ENCODE assay signal across 14 cellular contexts in genomic region chr10:29731760-29732159, GRCh38.
DNase-seq lines count a peak whose midpoint lies in the region; ATAC-seq and TF ChIP-seq lines count a peak whose summit lies in the region.
"Had no signal": no experiment of that assay in that cellular context is flagged by ENCODE, and none has a peak within 500 bp of the region (broad histone marks: within the 10 kb centered on the region; RNA-seq: fewer than 3 reads in every experiment).

No MANE protein-coding gene starts in this region.

- intact Hi-C loops in left colon (cut with DNase I, micrococcal nuclease) (no loop called here), gastrocnemius medialis (cut with DNase I; ENCODE audit: low total_unique reads) (loop anchor here (5.0 to 10.0 kb wide), 2 partner anchors 134 to 207 kb away; no protein-coding TSS in a partner anchor)

- H3K27ac ChIP-seq in HEK293 (ENCODE audit: extremely low read depth, low read depth, low read length) (no peak overlapping the region), SJCRH30 (peak overlapping the region; percentile 66), gastrocnemius medialis (peak overlapping the region; percentile 96 to 99 (median 97))
- H3K27ac ChIP-seq: lower lobe of right lung, pancreas, tibial nerve had no signal

- H3K27me3 ChIP-seq in SJCRH30, result no peaks in the 10 kb centered on the region
- no peaks in the 10 kb centered on the region for H3K27me3 ChIP-seq in gastrocnemius medialis
- H3K27me3 ChIP-seq: pancreas, tibial nerve had no signal

- DNase-seq in SJCRH30 (peak; percentile 93 to 97), left colon (peak; percentile 35 to 49), gastrocnemius medialis (peak; percentile 38 to 44), RPMI8226 (no peak), NCI-H2227 (lab: John Stamatoyannopoulos, UW; ENCODE audit: unreplicated experiment) (no peak)
- DNase-seq: activated CD4-positive, alpha-beta T cell treated with anti-CD3 and anti-CD28 coated beads for 4 hours; activated T-cell treated with anti-CD3 and anti-CD28 coated beads, Interleukin-2, amount 50 U/mL, for 1 hour; lower lobe of right lung; NCI-H510A; pancreas had no signal

- H3K4me3 ChIP-seq in HEK293 (ENCODE audit: low read depth, low read length) (no peak overlapping the region), SJCRH30 (peak overlapping the region; percentile 16), gastrocnemius medialis (peak overlapping the region in 3 of 4 donors; percentile 3 to 84 (median 14))
- H3K4me3 ChIP-seq: lower lobe of right lung, pancreas, tibial nerve had no signal

- TF ChIP-seq CTCF in HEK293 (tag by site-specific recombination; IDR thresholded peaks at IDR 0.05) (no peak), gastrocnemius medialis (IDR thresholded peaks at IDR 0.05 in 4 of 5, conservative IDR thresholded peaks at IDR 0.05 in 1 of 5) (no peak)

- ATAC-seq in left colon (peak; percentile 7), gastrocnemius medialis (no peak), GM18519 (IDR thresholded peaks at IDR 0.05; ENCODE audit: low FRiP score, unreplicated experiment) (no peak), HG03354 (IDR thresholded peaks at IDR 0.05; ENCODE audit: poor library complexity, severe bottlenecking, unreplicated experiment) (no peak)
- ATAC-seq: lower lobe of right lung, pancreas had no signal

- in situ Hi-C loops in gastrocnemius medialis (cut with MboI; ENCODE audit: low sequenced_read_pairs in 4 of 4), result loop anchor here in 2 of 4 donors (5.0 to 10.0 kb wide), 3 partner anchors 99 to 133 kb away; partner anchors contain the start of gene SVIL (in 1 of the 2)

- no peaks in the 10 kb centered on the region; a peak in 1 of 3 replicates for H3K36me3 ChIP-seq in HEK293 (ENCODE audit: control insufficient read depth in 2 of 2, insufficient read depth in 1 of 2, low read length in 2 of 2)
- no peaks in the 10 kb centered on the region for H3K36me3 ChIP-seq in SJCRH30
- no peaks in the 10 kb centered on the region for H3K36me3 ChIP-seq in gastrocnemius medialis
- H3K36me3 ChIP-seq: lower lobe of right lung, pancreas, tibial nerve had no signal

- no peak for TF ChIP-seq POLR2A in gastrocnemius medialis (IDR thresholded peaks at IDR 0.05)

- H3K4me1 ChIP-seq in HEK293 (ENCODE audit: control insufficient read depth, insufficient read depth, low read length) (peaks cover 22% of the 10 kb centered on the region; the same call in 1 of the 2 replicates), SJCRH30 (peaks cover 27% of the 10 kb centered on the region), gastrocnemius medialis (peaks cover 60 to 66% of the 10 kb centered on the region in 2 donors)

- CTCF ChIA-PET in HEK293 (lab: Yijun Ruan, JAX), result no interaction called here

- POLR2A ChIA-PET in HEK293 (lab: Yijun Ruan, JAX), result no interaction called here

- H3K9me3 ChIP-seq in HEK293 (ENCODE audit: control insufficient read depth, insufficient read depth, low read depth, low read length) (no peaks in the 10 kb centered on the region), SJCRH30 (replicated peaks) (no peaks in the 10 kb centered on the region), gastrocnemius medialis (no peaks in the 10 kb centered on the region)
- H3K9me3 ChIP-seq: lower lobe of right lung, pancreas, tibial nerve had no signal

TF ChIP-seq in HEK293, 187 proteins besides CTCF, POLR2A, EP300 and RAD21:
- peak; percentile 59; the same call in 1 of the 2 replicates for TF ChIP-seq SCRT1 (tag by site-specific recombination; IDR thresholded peaks at IDR 0.05; ENCODE audit: borderline replicate concordance)
- peak; percentile 87 for TF ChIP-seq SCRT2 (tag by site-specific recombination; IDR thresholded peaks at IDR 0.05)
- TF ChIP-seq ZBTB44 (tag by site-specific recombination; IDR thresholded peaks at IDR 0.05), result peak; percentile 25; the same call in 1 of the 2 replicates
- TF ChIP-seq PATZ1 (tag by site-specific recombination; IDR thresholded peaks at IDR 0.05), result no peak

Comparison
In these comparisons a context has a peak if more than half of its experiments do, and no peak if none do; other contexts are left out.
1. DNase-seq: peak in SJCRH30 (2 of 2), left colon (2 of 2) and gastrocnemius medialis (2 of 2); none in RPMI8226 (single experiment) and NCI-H2227 (single experiment).